In genomic region chr16:89730610-89731234, GRCh38 we compare ENCODE assay signal across 21 cellular contexts. TPM values are rescaled to one million over a fixed set of nuclear protein-coding genes. Genes with fewer than 3 reads are reported as not detected.
DNase-seq lines count a peak whose midpoint lies in the region; ATAC-seq and TF ChIP-seq lines count a peak whose summit lies in the region.
"Had no signal": no experiment of that assay in that cellular context is flagged by ENCODE, and none has a peak within 500 bp of the region (broad histone marks: within the 10 kb centered on the region; RNA-seq: fewer than 3 reads in every experiment).

No MANE protein-coding gene starts in this region.

- peaks cover 82% of the 10 kb centered on the region for H3K36me3 ChIP-seq in CD8-positive, alpha-beta T cell (ENCODE audit: insufficient read depth, low read length)
- H3K36me3 ChIP-seq in ectodermal cell (ENCODE audit: control insufficient read depth, insufficient read depth, low read length) (peaks cover 34% of the 10 kb centered on the region), neutrophil (peaks cover 100% of the 10 kb centered on the region), Peyer's patch (peaks cover 0 to 96% (median 0%) of the 10 kb centered on the region in 3 donors)

- ATAC-seq in CD8-positive, alpha-beta T cell: no peak
- no peak for ATAC-seq in HG03521 (IDR thresholded peaks at IDR 0.05; ENCODE audit: unreplicated experiment)
- ATAC-seq: Right ventricle myocardium inferior had no signal

- CTCF ChIA-PET in CD8-positive, alpha-beta T cell (lab: Charles Lee): no interaction called here

- in situ Hi-C loops in GM18951 (cut with MboI; ENCODE audit: low sequenced_read_pairs, unreplicated experiment): no loop called here

- H3K4me1 Mint-ChIP-seq in CD8-positive, alpha-beta T cell (ENCODE audit: low read depth): peaks cover 64% of the 10 kb centered on the region

- H3K27me3 Mint-ChIP-seq in CD8-positive, alpha-beta T cell (ENCODE audit: low read depth): no peaks in the 10 kb centered on the region
- H3K27me3 Mint-ChIP-seq: CD8-positive, alpha-beta memory T cell had no signal

- H3K4me3 Mint-ChIP-seq in CD8-positive, alpha-beta T cell: no peak overlapping the region

- no peak overlapping the region for H3K27ac ChIP-seq in CD8-positive, alpha-beta T cell (ENCODE audit: low read depth, low read length)
- peak overlapping the region; percentile 23 for H3K27ac ChIP-seq in ectodermal cell (ENCODE audit: insufficient read depth, low read depth, low read length, poor library complexity, severe bottlenecking)
- peak overlapping the region; percentile 13 for H3K27ac ChIP-seq in neutrophil
- H3K27ac ChIP-seq in Peyer's patch: no peak overlapping the region

- no peaks in the 10 kb centered on the region for H3K27me3 ChIP-seq in CD8-positive, alpha-beta T cell (ENCODE audit: insufficient read depth, low read length)
- no peaks in the 10 kb centered on the region for H3K27me3 ChIP-seq in ectodermal cell (ENCODE audit: control insufficient read depth, insufficient read depth, low read length, poor library complexity, severe bottlenecking)
- no peaks in the 10 kb centered on the region for H3K27me3 ChIP-seq in neutrophil
- no peaks in the 10 kb centered on the region for H3K27me3 ChIP-seq in Peyer's patch
- H3K27me3 ChIP-seq: BE2C had no signal

- DNase-seq in CD8-positive, alpha-beta T cell: peak in 1 of 7 experiments; percentile 1
- DNase-seq in anterior cingulate cortex (lab: John Stamatoyannopoulos, UW) (no peak), SHP77 (lab: John Stamatoyannopoulos, UW) (no peak), Peyer's patch (no peak)
- DNase-seq: CD8-positive, alpha-beta memory T cell; DMS79 treated with DMSO at 0.1 percent for 48 hours; GDM1; HCEC 1CT; NCI-H1048; NCI-H146; NCI-H2081 treated with DMSO at 0.1 percent for 48 hours; NCI-H510A; NCI-H774; SK-N-SH; T-helper 1 cell had no signal

- peaks cover 88% of the 10 kb centered on the region for H3K36me3 Mint-ChIP-seq in CD8-positive, alpha-beta T cell

- H3K9me3 Mint-ChIP-seq in CD8-positive, alpha-beta T cell: no peaks in the 10 kb centered on the region
- H3K9me3 Mint-ChIP-seq: CD8-positive, alpha-beta memory T cell had no signal

- POLR2A ChIA-PET in CD8-positive, alpha-beta T cell (lab: Charles Lee): interaction anchor here (0.9 kb wide), 1 partner anchor 55 kb away, joined by 3 read pairs; no protein-coding TSS in a partner anchor

- WGBS in ectodermal cell, 2 experiments: 81 to 83% methylated on average over 21 to 22 of the region's 22 CpGs

- no peak overlapping the region for H3K4me3 ChIP-seq in CD8-positive, alpha-beta T cell (ENCODE audit: low read depth, low read length)
- H3K4me3 ChIP-seq in ectodermal cell (ENCODE audit: insufficient read depth, low read depth, low read length) (no peak overlapping the region), neutrophil (ENCODE audit: low read depth in 1 of 2, low read length in 1 of 2) (no peak overlapping the region), Peyer's patch (no peak overlapping the region)

- peak overlapping the region; percentile 45 for H3K27ac Mint-ChIP-seq in CD8-positive, alpha-beta T cell

- intact Hi-C loops in CD8-positive, alpha-beta T cell (cut with DNase I, micrococcal nuclease): no loop called here

- peaks cover 70% of the 10 kb centered on the region for H3K4me1 ChIP-seq in CD8-positive, alpha-beta T cell (ENCODE audit: insufficient read depth, low read length)
- H3K4me1 ChIP-seq in ectodermal cell (ENCODE audit: control insufficient read depth, insufficient read depth, low read length): peaks cover 7% of the 10 kb centered on the region
- no peaks in the 10 kb centered on the region for H3K4me1 ChIP-seq in neutrophil (ENCODE audit: control insufficient read depth in 1 of 2, insufficient read depth in 1 of 2, low read depth in 1 of 2, low read length in 1 of 2)
- H3K4me1 ChIP-seq in Peyer's patch: peaks cover 0 to 5% (median 0%) of the 10 kb centered on the region in 4 donors

- H3K9me3 ChIP-seq in CD8-positive, alpha-beta T cell (ENCODE audit: low read length): no peaks in the 10 kb centered on the region
- no peaks in the 10 kb centered on the region for H3K9me3 ChIP-seq in ectodermal cell (ENCODE audit: control insufficient read depth, low read length)
- no peaks in the 10 kb centered on the region for H3K9me3 ChIP-seq in neutrophil
- H3K9me3 ChIP-seq in Peyer's patch: no peaks in the 10 kb centered on the region
- H3K9me3 ChIP-seq: BE2C, SK-N-SH had no signal

- peak; percentile 19 for TF ChIP-seq POLR2A in GM18951 (IDR thresholded peaks at IDR 0.05; ENCODE audit: extremely low read depth, insufficient read depth, insufficient read length)
- no peak for TF ChIP-seq POLR2A in Peyer's patch (IDR thresholded peaks at IDR 0.05)

- TF ChIP-seq CTCF in CD8-positive, alpha-beta T cell (IDR thresholded peaks at IDR 0.05): no peak
- TF ChIP-seq CTCF in neutrophil (IDR thresholded peaks at IDR 0.05): no peak
- no peak for TF ChIP-seq CTCF in Peyer's patch (IDR thresholded peaks at IDR 0.05)

RNA-seq across cellular contexts. Expression of gene ZNF276, which starts 9.4 kb away (rescaled TPM):
- 100 to 1,000 TPM; 127 to 130 TPM for total RNA-seq in CD8-positive, alpha-beta T cell
- polyA plus RNA-seq in ectodermal cell (2013, experiment 1 of 4): 16.8 TPM
- polyA plus RNA-seq in ectodermal cell (2013, experiment 2 of 4): 18.0 TPM
- 13.5 TPM for polyA plus RNA-seq in ectodermal cell (2013, experiment 3 of 4)
- polyA plus RNA-seq in ectodermal cell (2013, experiment 4 of 4): 14.8 TPM
- total RNA-seq in Peyer's patch: 100 to 1,000 TPM in 3 of 4 donors, 10 to 100 TPM in 1; 59.0 to 270 (median 125) TPM

RNA-seq across cellular contexts. Expression of gene VPS9D1, which starts 10.0 kb away (rescaled TPM):
- 10 to 100 TPM; 15.7 to 15.9 TPM for total RNA-seq in CD8-positive, alpha-beta T cell
- 13.8 TPM for polyA plus RNA-seq in ectodermal cell (2013, experiment 1 of 4)
- polyA plus RNA-seq in ectodermal cell (2013, experiment 2 of 4): 12.7 TPM
- 10.1 TPM for polyA plus RNA-seq in ectodermal cell (2013, experiment 3 of 4)
- 14.5 TPM for polyA plus RNA-seq in ectodermal cell (2013, experiment 4 of 4)
- total RNA-seq in Peyer's patch: 10 to 100 TPM; 14.9 to 45.9 (median 27.9) TPM

RNA-seq across cellular contexts. Expression of gene SPATA2L, which starts 29.2 kb away (rescaled TPM):
- total RNA-seq in CD8-positive, alpha-beta T cell: 10 to 100 TPM; 26.5 to 28.6 TPM
- polyA plus RNA-seq in ectodermal cell (2013, experiment 1 of 4): 7.0 TPM
- 7.2 TPM for polyA plus RNA-seq in ectodermal cell (2013, experiment 2 of 4)
- 7.4 TPM for polyA plus RNA-seq in ectodermal cell (2013, experiment 3 of 4)
- polyA plus RNA-seq in ectodermal cell (2013, experiment 4 of 4): 8.8 TPM
- 10 to 100 TPM; 19.0 to 44.7 (median 36.7) TPM for total RNA-seq in Peyer's patch

RNA-seq across cellular contexts. Expression of gene CDK10, which starts 44.2 kb away (rescaled TPM):
- 10 to 100 TPM; 67.0 to 73.1 TPM for total RNA-seq in CD8-positive, alpha-beta T cell
- polyA plus RNA-seq in ectodermal cell (2013, experiment 1 of 4): 112 TPM
- polyA plus RNA-seq in ectodermal cell (2013, experiment 2 of 4): 90.9 TPM
- polyA plus RNA-seq in ectodermal cell (2013, experiment 3 of 4): 101 TPM
- 88.6 TPM for polyA plus RNA-seq in ectodermal cell (2013, experiment 4 of 4)
- total RNA-seq in Peyer's patch: 100 to 1,000 TPM in 3 of 4 donors, 10 to 100 TPM in 1; 97.9 to 198 (median 158) TPM

Comparison
In these comparisons a context has a peak if more than half of its experiments do, and no peak if none do; other contexts are left out.
1. H3K27ac ChIP-seq: peak in ectodermal cell (single experiment) and neutrophil (single experiment); none in CD8-positive, alpha-beta T cell (single experiment) and Peyer's patch (0 of 4).